Comparison of ENCODE assay signal across 16 cellular contexts in the genomic region with DNA sequence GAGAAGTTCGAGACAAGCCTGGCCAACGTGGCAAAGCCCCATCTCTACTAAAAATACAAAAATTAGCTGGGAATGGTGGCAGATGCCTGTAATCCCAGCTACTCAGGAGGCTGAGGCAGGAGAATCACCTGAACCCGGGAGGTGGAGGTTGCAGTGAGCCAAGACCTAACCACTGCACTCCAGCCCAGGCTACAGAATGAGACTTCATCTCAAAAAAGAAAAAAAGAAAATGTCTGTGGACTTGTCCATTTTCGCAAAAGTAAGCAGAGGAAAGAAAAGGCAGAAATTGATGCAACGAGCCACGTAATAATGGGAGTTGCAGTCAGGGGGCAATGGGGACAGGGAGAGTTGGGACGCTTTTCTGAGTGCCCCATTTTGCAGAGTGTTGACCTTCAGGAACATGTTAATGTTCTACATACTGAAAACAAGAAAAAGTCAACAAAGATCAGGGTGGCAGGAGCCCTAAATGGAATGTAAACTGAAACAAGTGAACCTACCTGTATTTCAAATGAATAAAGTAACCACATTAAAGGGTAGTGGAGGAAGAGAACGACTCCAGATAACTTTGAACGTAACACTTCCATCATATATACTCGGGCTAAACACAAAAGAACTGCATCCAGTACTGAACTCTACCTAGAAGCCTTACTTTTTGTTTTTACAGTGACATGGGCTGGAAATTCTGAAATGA.
A peak's percentile ranks its signal among the peaks of the same experiment; 100 is the strongest.
DNase-seq lines count a peak whose midpoint lies in the region; ATAC-seq and TF ChIP-seq lines count a peak whose summit lies in the region.
"Had no signal": no experiment of that assay in that cellular context is flagged by ENCODE, and none has a peak within 500 bp of the region (broad histone marks: within the 10 kb centered on the region; RNA-seq: fewer than 3 reads in every experiment).

No MANE protein-coding gene starts in this region.

- in situ Hi-C loops in brain microvascular endothelial cell (cut with HindIII; ENCODE audit: low pct_ligation_motif_present, low sequenced_read_pairs): no loop called here

- no peak for DNase-seq in left ventricle myocardium inferior
- DNase-seq in left cardiac atrium: no peak
- DNase-seq in brain microvascular endothelial cell: no peak
- DNase-seq in right lobe of liver: peak in 2 of 3 donors; percentile 60 to 67
- DNase-seq in upper lobe of right lung: no peak
- no peak for DNase-seq in activated CD8-positive, alpha-beta memory T cell treated with anti-CD3 and anti-CD28 coated beads, Interleukin-2, amount 50 U/mL, for 4 hours
- DNase-seq in NCI-H524 (lab: John Stamatoyannopoulos, UW): no peak
- no peak for DNase-seq in stimulated activated CD4-positive, alpha-beta T cell treated with anti-CD3 and anti-CD28 coated beads, Interleukin-12 subunit alpha, Interleukin-12 subunit beta, amount 100 ng/mL, for 4 hours
- DNase-seq: activated CD4-positive, CD25-positive, alpha-beta regulatory T cell; activated effector memory CD4-positive, alpha-beta T cell treated with Interleukin-2 at 50 U/mL for 16 hours; amygdala; NCI-H1417 treated with DMSO at 0.1 percent for 48 hours; NK-92 treated with Interleukin-12 subunit alpha and Interleukin-12 subunit beta, amount 100 ng/mL, for 24 hours; SHP77; stimulated activated naive CD4-positive, alpha-beta T cell; T-helper 2 cell had no signal

- H3K27me3 ChIP-seq in left ventricle myocardium inferior (ENCODE audit: low read depth): peaks cover 5% of the 10 kb centered on the region
- no peaks in the 10 kb centered on the region for H3K27me3 ChIP-seq in brain microvascular endothelial cell (replicated peaks)
- H3K27me3 ChIP-seq in right lobe of liver: no peaks in the 10 kb centered on the region
- H3K27me3 ChIP-seq in upper lobe of right lung: no peaks in the 10 kb centered on the region

- ATAC-seq in left cardiac atrium: no peak
- ATAC-seq in right lobe of liver: peak; percentile 57 to 79 (median 69)
- no peak for ATAC-seq in upper lobe of right lung

- H3K27ac ChIP-seq in left ventricle myocardium inferior (replicated peaks) (peak overlapping the region; percentile 13), brain microvascular endothelial cell (peak overlapping the region; percentile 71), right lobe of liver (peak overlapping the region; percentile 87 to 96 (median 95)), upper lobe of right lung (peak overlapping the region; percentile 85)

- TF ChIP-seq CTCF in left ventricle myocardium inferior (IDR thresholded peaks at IDR 0.05; ENCODE audit: borderline replicate concordance) (no peak), brain microvascular endothelial cell (IDR thresholded peaks at IDR 0.05; ENCODE audit: low read depth, low read length, missing control alignments) (no peak), right lobe of liver (IDR thresholded peaks at IDR 0.05) (no peak), upper lobe of right lung (IDR thresholded peaks at IDR 0.05) (no peak)

- peak; percentile 45 for TF ChIP-seq POLR2A in right lobe of liver (IDR thresholded peaks at IDR 0.05)

- no peaks in the 10 kb centered on the region for H3K36me3 ChIP-seq in left ventricle myocardium inferior
- no peaks in the 10 kb centered on the region for H3K36me3 ChIP-seq in brain microvascular endothelial cell (replicated peaks)
- no peaks in the 10 kb centered on the region for H3K36me3 ChIP-seq in right lobe of liver
- no peaks in the 10 kb centered on the region for H3K36me3 ChIP-seq in upper lobe of right lung

- H3K9me3 ChIP-seq in left ventricle myocardium inferior (replicated peaks) (no peaks in the 10 kb centered on the region), right lobe of liver (no peaks in the 10 kb centered on the region), upper lobe of right lung (no peaks in the 10 kb centered on the region)

- H3K4me1 ChIP-seq in left ventricle myocardium inferior (peaks cover 10% of the 10 kb centered on the region), right lobe of liver (peaks cover 0 to 60% (median 39%) of the 10 kb centered on the region in 4 donors), upper lobe of right lung (peaks cover 53% of the 10 kb centered on the region)

- 22% methylated on average over 10 of the region's 10 CpGs for WGBS in right lobe of liver (ENCODE audit: insufficient coverage, low coverage, low lambda C conversion rate, missing lambda C conversion rate)

- no peak overlapping the region for H3K4me3 ChIP-seq in left ventricle myocardium inferior
- no peak overlapping the region for H3K4me3 ChIP-seq in brain microvascular endothelial cell (ENCODE audit: low read depth, low read length)
- peak overlapping the region in 1 of 3 donors; percentile 10 for H3K4me3 ChIP-seq in right lobe of liver
- H3K4me3 ChIP-seq in upper lobe of right lung: no peak overlapping the region

- intact Hi-C loops in left ventricle myocardium inferior (cut with micrococcal nuclease) (loop anchor here (5.0 kb wide), 1 partner anchor 108 kb away; a partner anchor contains a TSS), left cardiac atrium (cut with DNase I) (no loop called here), right lobe of liver (cut with DNase I) (no loop called here), upper lobe of right lung (cut with DNase I) (no loop called here)

Comparison
In these comparisons a context has a peak if more than half of its experiments do, and no peak if none do; other contexts are left out.
1. DNase-seq: peak in right lobe of liver (2 of 3); none in left ventricle myocardium inferior (single experiment), left cardiac atrium (single experiment), brain microvascular endothelial cell (single experiment), upper lobe of right lung (single experiment), activated CD8-positive, alpha-beta memory T cell treated with anti-CD3 and anti-CD28 coated beads, Interleukin-2, amount 50 U/mL, for 4 hours (single experiment), NCI-H524 (0 of 2) and stimulated activated CD4-positive, alpha-beta T cell treated with anti-CD3 and anti-CD28 coated beads, Interleukin-12 subunit alpha, Interleukin-12 subunit beta, amount 100 ng/mL, for 4 hours (single experiment).
2. H3K27ac ChIP-seq: peak in every context shown above with its lines; median percentile 95 in right lobe of liver; 85 in upper lobe of right lung; 71 in brain microvascular endothelial cell; 13 in left ventricle myocardium inferior.
3. ATAC-seq: peak in right lobe of liver (4 of 4); none in left cardiac atrium (0 of 2) and upper lobe of right lung (single experiment).